Comparison of ENCODE assay signal across 16 cellular contexts in genomic region chr7:1248459-1249131, GRCh38. TPM values are rescaled to one million over a fixed set of nuclear protein-coding genes. Genes with fewer than 3 reads are reported as not detected.
DNase-seq lines count a peak whose midpoint lies in the region; ATAC-seq, FAIRE-seq and TF ChIP-seq lines count a peak whose summit lies in the region.
"Had no signal": no experiment of that assay in that cellular context is flagged by ENCODE, and none has a peak within 500 bp of the region (broad histone marks: within the 10 kb centered on the region; RNA-seq: fewer than 3 reads in every experiment).

No MANE protein-coding gene starts in this region.

- no peaks in the 10 kb centered on the region for H3K79me2 ChIP-seq in astrocyte (ENCODE audit: insufficient read depth, low read length)

- peaks cover 10 to 21% (median 13%) of the 10 kb centered on the region in 10 experiments; a peak in 15 of 20 replicates for H3K4me1 ChIP-seq in BLaER1 treated with 17β-estradiol and CSF1 and Interleukin-3, amounts not matched to agents 10 nM and 100 nM
- no peaks in the 10 kb centered on the region for H3K4me1 ChIP-seq in astrocyte (ENCODE audit: insufficient read depth, low read length)
- H3K4me1 ChIP-seq: prostate gland had no signal

- H3K4me3 ChIP-seq in BLaER1 treated with 17β-estradiol and CSF1 and Interleukin-3, amounts not matched to agents 10 nM and 100 nM, result no peak overlapping the region
- H3K4me3 ChIP-seq in astrocyte (ENCODE audit: insufficient read depth, low read depth, low read length), result no peak overlapping the region
- H3K4me3 ChIP-seq: cardiac muscle cell, prostate gland, thyroid gland had no signal

- H3K9ac ChIP-seq in BLaER1 treated with 17β-estradiol and CSF1 and Interleukin-3, amounts not matched to agents 10 nM and 100 nM, result no peak overlapping the region
- H3K9ac ChIP-seq in astrocyte (ENCODE audit: low read length), result no peak overlapping the region

- H3K36me3 ChIP-seq in BLaER1 treated with 17β-estradiol and CSF1 and Interleukin-3, amounts not matched to agents 10 nM and 100 nM, result no peaks in the 10 kb centered on the region
- H3K36me3 ChIP-seq in astrocyte (ENCODE audit: insufficient read depth, low read length), result no peaks in the 10 kb centered on the region
- H3K36me3 ChIP-seq: cardiac muscle cell, prostate gland, thyroid gland had no signal

- H4K20me1 ChIP-seq in BLaER1 treated with 17β-estradiol and CSF1 and Interleukin-3, amounts not matched to agents 10 nM and 100 nM, result peaks cover 0 to 85% (median 59%) of the 10 kb centered on the region in 11 experiments; a peak in 18 of 22 replicates
- H4K20me1 ChIP-seq in astrocyte (ENCODE audit: insufficient read depth, low read length), result peaks cover 13% of the 10 kb centered on the region

- no peak for TF ChIP-seq CTCF in astrocyte (IDR thresholded peaks at IDR 0.05; ENCODE audit: insufficient read depth, low read depth, low read length)

- peak overlapping the region; percentile 34 for H3K27ac Mint-ChIP-seq in astrocyte (ENCODE audit: unreplicated experiment)
- peak overlapping the region in 2 of 10 donors; percentile 56 to 74 for H3K27ac Mint-ChIP-seq in naive thymus-derived CD8-positive, alpha-beta T cell
- H3K27ac Mint-ChIP-seq in activated T-helper 2 cell treated with anti-CD3 and anti-CD28 coated beads, Interferon-gamma antibody, Interleukin-2, Interleukin-4, amounts not matched to agents 10 μg/mL and 5 μg/mL and 100 μg/mL, durations not matched to agents 14 hours and 24 hours and 36 hours, result no peak overlapping the region
- H3K27ac Mint-ChIP-seq: activated naive CD4-positive, alpha-beta T cell treated with anti-CD3 and anti-CD28 coated beads, Interleukin-2, amount 50 U/mL, for 24 hours; CD4-positive, CD25-positive, alpha-beta regulatory T cell had no signal

- intact Hi-C loops in activated T-helper 2 cell treated with anti-CD3 and anti-CD28 coated beads, Interferon-gamma antibody, Interleukin-2, Interleukin-4, amounts not matched to agents 10 μg/mL and 5 μg/mL and 100 μg/mL, durations not matched to agents 14 hours and 24 hours and 36 hours (cut with micrococcal nuclease), result loop anchor here (10.0 kb wide), 1 partner anchor 166 kb away; no protein-coding TSS in a partner anchor

- DNase-seq in Daoy (ENCODE audit: low read depth) (peak; percentile 48), astrocyte (ENCODE audit: low read depth) (no peak), cerebellum (ENCODE audit: low spot score) (no peak)
- no peak for DNase-seq in naive thymus-derived CD8-positive, alpha-beta T cell
- no peak for DNase-seq in stimulated activated CD4-positive, alpha-beta T cell treated with anti-CD3 and anti-CD28 coated beads, Interleukin-1b, Interleukin-23, amount 100 ng/mL, for 48 hours
- no peak for DNase-seq in activated T-helper 2 cell treated with anti-CD3 and anti-CD28 coated beads, Interferon-gamma antibody, Interleukin-2, Interleukin-4, amounts not matched to agents 10 μg/mL and 5 μg/mL and 100 μg/mL, durations not matched to agents 14 hours and 24 hours and 36 hours (ENCODE audit: low spot score)
- DNase-seq: activated CD8-positive, alpha-beta memory T cell treated with anti-CD3 and anti-CD28 coated beads, Interleukin-2, amount 50 U/mL, for 48 hours; CD4-positive, CD25-positive, alpha-beta regulatory T cell; GDM1; KBM-7; SW 1271; thyroid gland had no signal

- POLR2A ChIA-PET in naive thymus-derived CD8-positive, alpha-beta T cell (lab: Charles Lee), result no interaction called here

- H3K4me1 Mint-ChIP-seq in astrocyte (ENCODE audit: low read depth, unreplicated experiment), result no peaks in the 10 kb centered on the region
- peaks cover 7 to 35% (median 17%) of the 10 kb centered on the region in 4 donors for H3K4me1 Mint-ChIP-seq in naive thymus-derived CD8-positive, alpha-beta T cell
- H3K4me1 Mint-ChIP-seq in activated T-helper 2 cell treated with anti-CD3 and anti-CD28 coated beads, Interferon-gamma antibody, Interleukin-2, Interleukin-4, amounts not matched to agents 10 μg/mL and 5 μg/mL and 100 μg/mL, durations not matched to agents 14 hours and 24 hours and 36 hours (ENCODE audit: low read depth), result no peaks in the 10 kb centered on the region

- no peak overlapping the region for H3K27ac ChIP-seq in BLaER1 treated with 17β-estradiol and CSF1 and Interleukin-3, amounts not matched to agents 10 nM and 100 nM
- H3K27ac ChIP-seq in astrocyte (ENCODE audit: low read depth, low read length), result no peak overlapping the region
- H3K27ac ChIP-seq: cardiac muscle cell, prostate gland, thyroid gland had no signal

- peak overlapping the region in 10 of 11 experiments; percentile 33 to 63 (median 48); a peak in 11 of 22 replicates for H3K4me2 ChIP-seq in BLaER1 treated with 17β-estradiol and CSF1 and Interleukin-3, amounts not matched to agents 10 nM and 100 nM
- H3K4me2 ChIP-seq in astrocyte (ENCODE audit: low read length), result no peak overlapping the region

- H3K36me3 Mint-ChIP-seq in astrocyte (ENCODE audit: low read depth, unreplicated experiment), result peaks cover 2% of the 10 kb centered on the region
- peaks cover 0 to 12% (median 0%) of the 10 kb centered on the region in 3 donors for H3K36me3 Mint-ChIP-seq in naive thymus-derived CD8-positive, alpha-beta T cell
- no peaks in the 10 kb centered on the region for H3K36me3 Mint-ChIP-seq in activated T-helper 2 cell treated with anti-CD3 and anti-CD28 coated beads, Interferon-gamma antibody, Interleukin-2, Interleukin-4, amounts not matched to agents 10 μg/mL and 5 μg/mL and 100 μg/mL, durations not matched to agents 14 hours and 24 hours and 36 hours (ENCODE audit: low read depth)
- H3K36me3 Mint-ChIP-seq: activated naive CD4-positive, alpha-beta T cell treated with anti-CD3 and anti-CD28 coated beads, Interleukin-2, amount 50 U/mL, for 24 hours; CD4-positive, CD25-positive, alpha-beta regulatory T cell had no signal

- H3K9me3 ChIP-seq in BLaER1 treated with 17β-estradiol and CSF1 and Interleukin-3, amounts not matched to agents 10 nM and 100 nM (replicated peaks in 1 of 11), result no peaks in the 10 kb centered on the region
- peaks cover 3% of the 10 kb centered on the region for H3K9me3 ChIP-seq in astrocyte (ENCODE audit: insufficient read depth, low read depth, low read length)
- H3K9me3 ChIP-seq: prostate gland, thyroid gland had no signal

- peaks cover 9% of the 10 kb centered on the region for H3K9me3 Mint-ChIP-seq in astrocyte (ENCODE audit: unreplicated experiment)
- H3K9me3 Mint-ChIP-seq in naive thymus-derived CD8-positive, alpha-beta T cell, result no peaks in the 10 kb centered on the region
- no peaks in the 10 kb centered on the region for H3K9me3 Mint-ChIP-seq in activated T-helper 2 cell treated with anti-CD3 and anti-CD28 coated beads, Interferon-gamma antibody, Interleukin-2, Interleukin-4, amounts not matched to agents 10 μg/mL and 5 μg/mL and 100 μg/mL, durations not matched to agents 14 hours and 24 hours and 36 hours
- H3K9me3 Mint-ChIP-seq: activated naive CD4-positive, alpha-beta T cell treated with anti-CD3 and anti-CD28 coated beads, Interleukin-2, amount 50 U/mL, for 24 hours had no signal

- no peak overlapping the region for H2AFZ ChIP-seq in astrocyte (ENCODE audit: low read depth, low read length)

- no peak overlapping the region for H3K4me3 Mint-ChIP-seq in astrocyte (ENCODE audit: unreplicated experiment)
- peak overlapping the region in 8 of 10 donors; percentile 12 to 62 (median 44) for H3K4me3 Mint-ChIP-seq in naive thymus-derived CD8-positive, alpha-beta T cell
- H3K4me3 Mint-ChIP-seq in activated T-helper 2 cell treated with anti-CD3 and anti-CD28 coated beads, Interferon-gamma antibody, Interleukin-2, Interleukin-4, amounts not matched to agents 10 μg/mL and 5 μg/mL and 100 μg/mL, durations not matched to agents 14 hours and 24 hours and 36 hours (ENCODE audit: low read depth), result no peak overlapping the region

- H3K27me3 ChIP-seq in BLaER1 treated with 17β-estradiol and CSF1 and Interleukin-3, amounts not matched to agents 10 nM and 100 nM, result peaks cover 99 to 100% (median 100%) of the 10 kb centered on the region in 11 experiments
- H3K27me3 ChIP-seq in astrocyte (ENCODE audit: insufficient read depth, low read length), result peaks cover 75% of the 10 kb centered on the region

- no peak for FAIRE-seq in astrocyte (lab: Jason Lieb, UNC)

- peak; percentile 30 to 31 for ATAC-seq in naive thymus-derived CD8-positive, alpha-beta T cell

- peaks cover 61% of the 10 kb centered on the region for H3K27me3 Mint-ChIP-seq in astrocyte (ENCODE audit: low read depth, unreplicated experiment)
- peaks cover 38 to 81% (median 52%) of the 10 kb centered on the region in 5 donors for H3K27me3 Mint-ChIP-seq in naive thymus-derived CD8-positive, alpha-beta T cell
- H3K27me3 Mint-ChIP-seq in activated T-helper 2 cell treated with anti-CD3 and anti-CD28 coated beads, Interferon-gamma antibody, Interleukin-2, Interleukin-4, amounts not matched to agents 10 μg/mL and 5 μg/mL and 100 μg/mL, durations not matched to agents 14 hours and 24 hours and 36 hours (ENCODE audit: low read depth), result peaks cover 53% of the 10 kb centered on the region

RNA-seq across cellular contexts. Expression of gene UNCX, which starts 15.9 kb away (rescaled TPM):
- not detected in 2 replicates for total RNA-seq in Daoy (2014; rRNA removed; shearing (Covaris generic))
- total RNA-seq in astrocyte, result not detected in 2 replicates
- total RNA-seq in naive thymus-derived CD8-positive, alpha-beta T cell, result not detected
- polyA plus RNA-seq in naive thymus-derived CD8-positive, alpha-beta T cell, result not detected
- total RNA-seq in activated T-helper 2 cell treated with anti-CD3 and anti-CD28 coated beads, Interferon-gamma antibody, Interleukin-2, Interleukin-4, amounts not matched to agents 10 μg/mL and 5 μg/mL and 100 μg/mL, durations not matched to agents 14 hours and 24 hours and 36 hours, result not detected in 2 replicates
- total RNA-seq in cerebellum, result 15.5 TPM
- total RNA-seq: CD4-positive, CD25-positive, alpha-beta regulatory T cell; prostate gland; thyroid gland had no signal
- polyA plus RNA-seq: CD4-positive, CD25-positive, alpha-beta regulatory T cell had no signal

Comparison
In these comparisons a context has a peak if more than half of its experiments do, and no peak if none do; other contexts are left out.
1. H3K4me3 Mint-ChIP-seq: peak in naive thymus-derived CD8-positive, alpha-beta T cell (8 of 10); none in astrocyte (single experiment) and activated T-helper 2 cell treated with anti-CD3 and anti-CD28 coated beads, Interferon-gamma antibody, Interleukin-2, Interleukin-4, amounts not matched to agents 10 μg/mL and 5 μg/mL and 100 μg/mL, durations not matched to agents 14 hours and 24 hours and 36 hours (single experiment).
2. RNA of gene UNCX, which starts 15.9 kb away (total RNA-seq): 15.5 TPM in cerebellum (single experiment); not detected in Daoy, not detected in astrocyte, not detected in naive thymus-derived CD8-positive, alpha-beta T cell and not detected in activated T-helper 2 cell treated with anti-CD3 and anti-CD28 coated beads, Interferon-gamma antibody, Interleukin-2, Interleukin-4, amounts not matched to agents 10 μg/mL and 5 μg/mL and 100 μg/mL, durations not matched to agents 14 hours and 24 hours and 36 hours; every median in the first group is over 10 times any median in the second.